1 cellular context compared by ENCODE assay signal in genomic region chr4:4712800-4713528, GRCh38.
TF ChIP-seq lines count a peak whose summit lies in the region.

No MANE protein-coding gene starts in this region.

TF ChIP-seq in HepG2, 621 proteins besides CTCF, POLR2A, EP300 and RAD21 (continued from another document and continues in another):
- TF ChIP-seq ARID3A (IDR thresholded peaks at IDR 0.05; ENCODE audit: low read depth, low read length) (peak; percentile 39; the same call in 1 of the 2 replicates), MTERF4 (CRISPR knock-in tag; IDR thresholded peaks at IDR 0.05) (no peak), HDAC2 (CRISPR knock-in tag; IDR thresholded peaks at IDR 0.05) (peak; percentile 83; the same call in 1 of the 2 replicates), TBX2 (CRISPR knock-in tag; IDR thresholded peaks at IDR 0.05; ENCODE audit: borderline replicate concordance) (peak; percentile 61), HNF1B (CRISPR knock-in tag; IDR thresholded peaks at IDR 0.05) (0 out of 2 replicates have a peak, but pooled peaks have one; percentile 25), ZBTB39 (CRISPR knock-in tag; IDR thresholded peaks at IDR 0.05) (peak; percentile 29; the same call in 1 of the 2 replicates), FOXA3 (CRISPR knock-in tag; IDR thresholded peaks at IDR 0.05) (peak; percentile 75), RXRA (CRISPR knock-in tag; IDR thresholded peaks at IDR 0.05) (peak; percentile 60; the same call in 1 of the 2 replicates), ZBTB25 (CRISPR knock-in tag; IDR thresholded peaks at IDR 0.05) (peak; percentile 40; the same call in 1 of the 2 replicates), ZNF225 (CRISPR knock-in tag; IDR thresholded peaks at IDR 0.05) (no peak), TFE3 (CRISPR knock-in tag; IDR thresholded peaks at IDR 0.05) (peak; percentile 72; the same call in 1 of the 2 replicates), ERF (CRISPR knock-in tag; IDR thresholded peaks at IDR 0.05) (0 out of 2 replicates have a peak, but pooled peaks have one; percentile 36), RCOR2 (CRISPR knock-in tag; IDR thresholded peaks at IDR 0.05) (peak; percentile 55; the same call in 1 of the 2 replicates), ZNF121 (CRISPR knock-in tag; IDR thresholded peaks at IDR 0.05) (no peak), ATF2 (CRISPR knock-in tag; IDR thresholded peaks at IDR 0.05) (peak; percentile 82), ZNF331 (CRISPR knock-in tag; IDR thresholded peaks at IDR 0.05) (peak; percentile 77), ZNF318 (CRISPR knock-in tag; IDR thresholded peaks at IDR 0.05) (no peak), KAT8 (CRISPR knock-in tag; IDR thresholded peaks at IDR 0.05) (peak; percentile 63; the same call in 1 of the 2 replicates), E2F1 (CRISPR knock-in tag; IDR thresholded peaks at IDR 0.05) (no peak), NFKBIZ (CRISPR knock-in tag; IDR thresholded peaks at IDR 0.05) (peak; percentile 46; the same call in 1 of the 2 replicates), CHD4 (IDR thresholded peaks at IDR 0.05; ENCODE audit: borderline replicate concordance, low read length) (no peak; the same call in 1 of the 2 replicates), PITX1 (CRISPR knock-in tag; IDR thresholded peaks at IDR 0.05) (peak; percentile 90), NCOA2 (CRISPR knock-in tag; IDR thresholded peaks at IDR 0.05) (peak; percentile 87), HMG20A (CRISPR knock-in tag; IDR thresholded peaks at IDR 0.05; ENCODE audit: borderline replicate concordance) (peak; percentile 35; the same call in 1 of the 2 replicates), HOXD1 (CRISPR knock-in tag; IDR thresholded peaks at IDR 0.05) (no peak), THAP11 (CRISPR knock-in tag; IDR thresholded peaks at IDR 0.05) (peak; percentile 65; the same call in 1 of the 2 replicates), ZNF780A (CRISPR knock-in tag; IDR thresholded peaks at IDR 0.05) (no peak), PHF5A (CRISPR knock-in tag; IDR thresholded peaks at IDR 0.05; ENCODE audit: low read depth, unreplicated experiment) (peak; percentile 86), ZNF136 (CRISPR knock-in tag; IDR thresholded peaks at IDR 0.05; ENCODE audit: low read depth) (no peak), AHR (CRISPR knock-in tag; IDR thresholded peaks at IDR 0.05) (no peak), ZNF282 (IDR thresholded peaks at IDR 0.05; ENCODE audit: partially characterized antibody) (no peak), SATB2 (CRISPR knock-in tag; IDR thresholded peaks at IDR 0.05) (no peak), PAX8 (CRISPR knock-in tag; IDR thresholded peaks at IDR 0.05; ENCODE audit: borderline replicate concordance) (no peak), ATRX (CRISPR knock-in tag; IDR thresholded peaks at IDR 0.05; ENCODE audit: borderline replicate concordance) (no peak), SKIL (CRISPR knock-in tag; IDR thresholded peaks at IDR 0.05; ENCODE audit: borderline replicate concordance) (0 out of 2 replicates have a peak, but pooled peaks have one; percentile 36)
